Comparison of ENCODE assay signal across 20 cellular contexts in genomic region chr10:131616040-131616439, GRCh38.
"Had no signal": no experiment of that assay in that cellular context is flagged by ENCODE, and none has a peak within 500 bp of the region (broad histone marks: within the 10 kb centered on the region; RNA-seq: fewer than 3 reads in every experiment).

No MANE protein-coding gene starts in this region.

- H3K4me1 ChIP-seq: esophagus squamous epithelium, gastrocnemius medialis, heart right ventricle, left lung, lower lobe of right lung had no signal

- H3K36me3 Mint-ChIP-seq: mesothelial cell of epicardium had no signal

- DNase-seq: dermis blood vessel endothelial cell; dorsolateral prefrontal cortex; effector CD4-positive, alpha-beta T cell; effector memory CD4-positive, alpha-beta T cell; esophagus squamous epithelium; foreskin fibroblast; foreskin melanocyte; gastrocnemius medialis; glutamatergic neuron; head of caudate nucleus; heart right ventricle; hippocampal formation; left cardiac atrium; left lung; left ventricle myocardium superior; lower lobe of right lung; mesenchymal stem cell; mucosa of descending colon had no signal

- H3K4me1 Mint-ChIP-seq: mesothelial cell of epicardium had no signal

- H3K9me3 Mint-ChIP-seq: mesothelial cell of epicardium had no signal

- H3K9me3 ChIP-seq: esophagus squamous epithelium, gastrocnemius medialis, heart right ventricle, left lung, lower lobe of right lung, mucosa of descending colon had no signal

- H3K27ac Mint-ChIP-seq: mesothelial cell of epicardium had no signal

- H3K4me3 Mint-ChIP-seq: mesothelial cell of epicardium had no signal

- H3K36me3 ChIP-seq: esophagus squamous epithelium, gastrocnemius medialis, heart right ventricle, left lung, lower lobe of right lung had no signal

- H3K4me3 ChIP-seq: coronary artery, dorsolateral prefrontal cortex, esophagus squamous epithelium, gastrocnemius medialis, heart right ventricle, left lung, lower lobe of right lung, mucosa of descending colon had no signal

- H3K27ac ChIP-seq: coronary artery, dorsolateral prefrontal cortex, esophagus squamous epithelium, gastrocnemius medialis, heart right ventricle, left lung, lower lobe of right lung had no signal
